In genomic region chr7:158052381-158053095, GRCh38 we compare ENCODE assay signal across 25 cellular contexts.
"Had no signal": no experiment of that assay in that cellular context is flagged by ENCODE, and none has a peak within 500 bp of the region (broad histone marks: within the 10 kb centered on the region; RNA-seq: fewer than 3 reads in every experiment).

No MANE protein-coding gene starts in this region.

- H3K27ac ChIP-seq: heart left ventricle, neutrophil, suprapubic skin, tibial nerve had no signal

- H3K4me1 Mint-ChIP-seq: activated CD4-positive, alpha-beta T cell treated with anti-CD3 and anti-CD28 coated beads for 36 hours; activated CD8-positive, alpha-beta memory T cell treated with anti-CD3 and anti-CD28 coated beads, Interleukin-2, amount 10 ng/mL, durations not matched to agents 7 days and 5 days; activated naive CD4-positive, alpha-beta T cell treated with anti-CD3 and anti-CD28 coated beads, Interleukin-2, amount 50 U/mL, for 24 hours; activated naive CD8-positive, alpha-beta T cell treated with anti-CD3 and anti-CD28 coated beads, Interleukin-2, amount 50 U/mL, for 24 hours; immature natural killer cell; naive thymus-derived CD4-positive, alpha-beta T cell had no signal

- H3K4me3 ChIP-seq: heart left ventricle, suprapubic skin, tibial nerve had no signal

- H3K27ac Mint-ChIP-seq: activated CD4-positive, alpha-beta T cell treated with anti-CD3 and anti-CD28 coated beads for 36 hours; activated CD8-positive, alpha-beta memory T cell treated with anti-CD3 and anti-CD28 coated beads, Interleukin-2, amount 10 ng/mL, durations not matched to agents 7 days and 5 days; activated CD8-positive, alpha-beta T cell treated with anti-CD3 and anti-CD28 coated beads, Interleukin-2, amount 10 ng/mL, durations not matched to agents 7 days and 5 days; activated naive CD4-positive, alpha-beta T cell treated with anti-CD3 and anti-CD28 coated beads, Interleukin-2, amount 50 U/mL, for 24 hours; activated naive CD8-positive, alpha-beta T cell treated with anti-CD3 and anti-CD28 coated beads, Interleukin-2, amount 50 U/mL, for 24 hours; activated T-helper 2 cell treated with anti-CD3 and anti-CD28 coated beads, Interferon-gamma antibody, Interleukin-2, Interleukin-4, amounts not matched to agents 10 μg/mL and 5 μg/mL and 100 μg/mL, durations not matched to agents 14 hours and 24 hours and 36 hours; effector memory CD8-positive, alpha-beta T cell; immature natural killer cell; naive thymus-derived CD4-positive, alpha-beta T cell; progenitor cell of endocrine pancreas had no signal

- H3K27me3 Mint-ChIP-seq: activated CD8-positive, alpha-beta memory T cell treated with anti-CD3 and anti-CD28 coated beads, Interleukin-2, amount 10 ng/mL, durations not matched to agents 7 days and 5 days; activated naive CD4-positive, alpha-beta T cell treated with anti-CD3 and anti-CD28 coated beads, Interleukin-2, amount 50 U/mL, for 24 hours; activated naive CD8-positive, alpha-beta T cell treated with anti-CD3 and anti-CD28 coated beads, Interleukin-2, amount 50 U/mL, for 24 hours; effector memory CD8-positive, alpha-beta T cell had no signal

- FAIRE-seq: endothelial cell of umbilical vein, kidney had no signal

- H3K4me3 Mint-ChIP-seq: activated CD4-positive, alpha-beta T cell treated with anti-CD3 and anti-CD28 coated beads for 36 hours; activated CD8-positive, alpha-beta memory T cell treated with anti-CD3 and anti-CD28 coated beads, Interleukin-2, amount 10 ng/mL, durations not matched to agents 7 days and 5 days; activated CD8-positive, alpha-beta T cell treated with anti-CD3 and anti-CD28 coated beads, Interleukin-2, amount 10 ng/mL, durations not matched to agents 7 days and 5 days; activated naive CD4-positive, alpha-beta T cell treated with anti-CD3 and anti-CD28 coated beads, Interleukin-2, amount 50 U/mL, for 24 hours; activated naive CD8-positive, alpha-beta T cell treated with anti-CD3 and anti-CD28 coated beads, Interleukin-2, amount 50 U/mL, for 24 hours; effector memory CD8-positive, alpha-beta T cell; immature natural killer cell; naive thymus-derived CD4-positive, alpha-beta T cell had no signal

- H3K27me3 ChIP-seq: heart left ventricle, neutrophil, suprapubic skin, tibial nerve had no signal

- H3K9me3 Mint-ChIP-seq: activated naive CD4-positive, alpha-beta T cell treated with anti-CD3 and anti-CD28 coated beads, Interleukin-2, amount 50 U/mL, for 24 hours; activated naive CD8-positive, alpha-beta T cell treated with anti-CD3 and anti-CD28 coated beads, Interleukin-2, amount 50 U/mL, for 24 hours; immature natural killer cell had no signal

- H3K9me3 ChIP-seq: neutrophil, suprapubic skin had no signal

- H3K36me3 ChIP-seq: heart left ventricle, neutrophil, suprapubic skin, tibial nerve had no signal

- DNase-seq: activated CD4-positive, alpha-beta T cell treated with anti-CD3 and anti-CD28 coated beads for 36 hours; activated CD4-positive, CD25-positive, alpha-beta regulatory T cell; activated CD8-positive, alpha-beta memory T cell treated with anti-CD3 and anti-CD28 coated beads, Interleukin-2, amount 10 ng/mL, durations not matched to agents 7 days and 5 days; activated CD8-positive, alpha-beta T cell treated with anti-CD3 and anti-CD28 coated beads, Interleukin-2, amount 10 ng/mL, durations not matched to agents 7 days and 5 days; activated naive CD8-positive, alpha-beta T cell treated with anti-CD3 and anti-CD28 coated beads, Interleukin-2, amount 50 U/mL, for 24 hours; activated T-cell treated with anti-CD3 and anti-CD28 coated beads, Interleukin-2, amount 50 U/mL, for 48 hours; amygdala; cortex of kidney; effector memory CD8-positive, alpha-beta T cell; foreskin fibroblast; heart left ventricle; hypothalamus; immature natural killer cell; kidney; left colon; midbrain; naive thymus-derived CD4-positive, alpha-beta T cell; stimulated activated naive CD4-positive, alpha-beta T cell had no signal

- ATAC-seq: activated CD4-positive, alpha-beta T cell treated with anti-CD3 and anti-CD28 coated beads for 36 hours; activated CD8-positive, alpha-beta memory T cell treated with anti-CD3 and anti-CD28 coated beads, Interleukin-2, amount 10 ng/mL, durations not matched to agents 7 days and 5 days; activated CD8-positive, alpha-beta T cell treated with anti-CD3 and anti-CD28 coated beads, Interleukin-2, amount 10 ng/mL, durations not matched to agents 7 days and 5 days; activated naive CD8-positive, alpha-beta T cell treated with anti-CD3 and anti-CD28 coated beads, Interleukin-2, amount 50 U/mL, for 24 hours; effector memory CD8-positive, alpha-beta T cell; heart left ventricle; left colon; naive thymus-derived CD4-positive, alpha-beta T cell had no signal

- H3K4me1 ChIP-seq: suprapubic skin, tibial nerve had no signal

- H3K36me3 Mint-ChIP-seq: activated CD8-positive, alpha-beta memory T cell treated with anti-CD3 and anti-CD28 coated beads, Interleukin-2, amount 10 ng/mL, durations not matched to agents 7 days and 5 days; activated naive CD4-positive, alpha-beta T cell treated with anti-CD3 and anti-CD28 coated beads, Interleukin-2, amount 50 U/mL, for 24 hours; immature natural killer cell; naive thymus-derived CD4-positive, alpha-beta T cell had no signal
